1 cellular context compared by ENCODE assay signal in the genomic region with DNA sequence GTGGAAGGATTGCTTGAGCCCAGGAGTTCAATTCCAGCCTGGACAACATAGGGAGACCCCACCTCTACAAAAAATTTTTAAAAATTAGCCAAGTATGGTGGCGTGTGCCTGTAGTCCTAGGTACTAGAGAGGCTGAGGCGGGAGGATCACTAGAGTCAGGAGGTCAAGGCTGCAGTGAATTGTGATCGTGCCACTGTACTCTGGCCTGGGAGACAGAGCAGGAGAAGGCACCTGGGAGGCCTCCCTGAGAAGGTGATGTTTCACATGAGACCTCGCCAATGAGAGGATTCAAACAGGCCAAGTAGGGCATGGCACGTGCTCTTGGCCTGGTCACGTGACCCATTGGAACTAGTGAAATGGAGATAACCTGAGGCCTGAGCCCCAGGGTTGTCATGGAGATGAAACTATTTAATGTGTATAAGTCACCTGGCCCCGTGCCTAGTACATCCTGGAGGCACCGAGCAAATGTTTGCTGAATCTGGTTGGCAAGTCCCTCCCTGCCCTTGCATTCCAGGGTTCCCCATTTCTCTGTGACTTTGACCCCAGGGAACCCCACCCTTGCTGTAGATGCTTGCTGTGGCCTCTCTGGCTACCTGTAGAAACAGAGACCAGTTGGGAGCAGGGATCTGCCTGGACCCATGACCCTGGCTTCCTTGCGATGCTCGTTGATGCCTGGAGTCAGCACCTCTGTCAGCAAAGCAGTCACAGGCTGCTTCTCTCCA.
TF ChIP-seq lines count a peak whose summit lies in the region.

No MANE protein-coding gene starts in this region.

TF ChIP-seq in HepG2, 621 proteins besides CTCF, POLR2A, EP300 and RAD21 (continued from another document and continues in another):
- TF ChIP-seq ZNF142 (CRISPR knock-in tag; IDR thresholded peaks at IDR 0.05) = peak; percentile 90; the same call in 1 of the 2 replicates
- TF ChIP-seq, protein P1, sequence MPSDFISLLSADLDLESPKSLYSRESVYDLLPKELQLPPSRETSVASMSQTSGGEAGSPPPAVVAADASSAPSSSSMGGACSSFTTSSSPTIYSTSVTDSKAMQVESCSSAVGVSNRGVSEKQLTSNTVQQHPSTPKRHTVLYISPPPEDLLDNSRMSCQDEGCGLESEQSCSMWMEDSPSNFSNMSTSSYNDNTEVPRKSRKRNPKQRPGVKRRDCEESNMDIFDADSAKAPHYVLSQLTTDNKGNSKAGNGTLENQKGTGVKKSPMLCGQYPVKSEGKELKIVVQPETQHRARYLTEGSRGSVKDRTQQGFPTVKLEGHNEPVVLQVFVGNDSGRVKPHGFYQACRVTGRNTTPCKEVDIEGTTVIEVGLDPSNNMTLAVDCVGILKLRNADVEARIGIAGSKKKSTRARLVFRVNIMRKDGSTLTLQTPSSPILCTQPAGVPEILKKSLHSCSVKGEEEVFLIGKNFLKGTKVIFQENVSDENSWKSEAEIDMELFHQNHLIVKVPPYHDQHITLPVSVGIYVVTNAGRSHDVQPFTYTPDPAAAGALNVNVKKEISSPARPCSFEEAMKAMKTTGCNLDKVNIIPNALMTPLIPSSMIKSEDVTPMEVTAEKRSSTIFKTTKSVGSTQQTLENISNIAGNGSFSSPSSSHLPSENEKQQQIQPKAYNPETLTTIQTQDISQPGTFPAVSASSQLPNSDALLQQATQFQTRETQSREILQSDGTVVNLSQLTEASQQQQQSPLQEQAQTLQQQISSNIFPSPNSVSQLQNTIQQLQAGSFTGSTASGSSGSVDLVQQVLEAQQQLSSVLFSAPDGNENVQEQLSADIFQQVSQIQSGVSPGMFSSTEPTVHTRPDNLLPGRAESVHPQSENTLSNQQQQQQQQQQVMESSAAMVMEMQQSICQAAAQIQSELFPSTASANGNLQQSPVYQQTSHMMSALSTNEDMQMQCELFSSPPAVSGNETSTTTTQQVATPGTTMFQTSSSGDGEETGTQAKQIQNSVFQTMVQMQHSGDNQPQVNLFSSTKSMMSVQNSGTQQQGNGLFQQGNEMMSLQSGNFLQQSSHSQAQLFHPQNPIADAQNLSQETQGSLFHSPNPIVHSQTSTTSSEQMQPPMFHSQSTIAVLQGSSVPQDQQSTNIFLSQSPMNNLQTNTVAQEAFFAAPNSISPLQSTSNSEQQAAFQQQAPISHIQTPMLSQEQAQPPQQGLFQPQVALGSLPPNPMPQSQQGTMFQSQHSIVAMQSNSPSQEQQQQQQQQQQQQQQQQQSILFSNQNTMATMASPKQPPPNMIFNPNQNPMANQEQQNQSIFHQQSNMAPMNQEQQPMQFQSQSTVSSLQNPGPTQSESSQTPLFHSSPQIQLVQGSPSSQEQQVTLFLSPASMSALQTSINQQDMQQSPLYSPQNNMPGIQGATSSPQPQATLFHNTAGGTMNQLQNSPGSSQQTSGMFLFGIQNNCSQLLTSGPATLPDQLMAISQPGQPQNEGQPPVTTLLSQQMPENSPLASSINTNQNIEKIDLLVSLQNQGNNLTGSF (CRISPR knock-in tag; IDR thresholded peaks at IDR 0.05) = peak; percentile 95
- TF ChIP-seq ZSCAN29 (CRISPR knock-in tag; conservative IDR thresholded peaks at IDR 0.05) = peak; percentile 69; the same call in 1 of the 2 replicates
- peak; percentile 74 for TF ChIP-seq ONECUT2 (CRISPR knock-in tag; IDR thresholded peaks at IDR 0.05)
- peak; percentile 48; the same call in 1 of the 2 replicates for TF ChIP-seq KLF12 (CRISPR knock-in tag; IDR thresholded peaks at IDR 0.05; ENCODE audit: borderline replicate concordance)
- no peak for TF ChIP-seq ZFP41 (CRISPR knock-in tag; IDR thresholded peaks at IDR 0.05; ENCODE audit: borderline replicate concordance)
- 0 out of 2 replicates have a peak, but pooled peaks have one; percentile 7 for TF ChIP-seq KDM1A (CRISPR knock-in tag; IDR thresholded peaks at IDR 0.05)
- peak; percentile 84 for TF ChIP-seq NR0B2 (CRISPR knock-in tag; IDR thresholded peaks at IDR 0.05)
- TF ChIP-seq ARNTL (CRISPR knock-in tag; IDR thresholded peaks at IDR 0.05) = peak; percentile 97
- 0 out of 2 replicates have a peak, but pooled peaks have one; percentile 23 for TF ChIP-seq ZNF713 (CRISPR knock-in tag; IDR thresholded peaks at IDR 0.05)
- TF ChIP-seq JUND (CRISPR knock-in tag; IDR thresholded peaks at IDR 0.05) = peak; percentile 43; the same call in 1 of the 2 replicates
- TF ChIP-seq ZMYM4 (CRISPR knock-in tag; IDR thresholded peaks at IDR 0.05) = peak; percentile 95
- peak; percentile 90 for TF ChIP-seq NAIF1 (CRISPR knock-in tag; IDR thresholded peaks at IDR 0.05; ENCODE audit: borderline replicate concordance)
- TF ChIP-seq SP1 (IDR thresholded peaks at IDR 0.05) = no peak
- TF ChIP-seq SP1 (CRISPR knock-in tag; IDR thresholded peaks at IDR 0.05) = no peak
- no peak for TF ChIP-seq SRSF1 (optimal IDR thresholded peaks at IDR 0.05; ENCODE audit: low read depth, low read length)
- TF ChIP-seq KDM6A (CRISPR knock-in tag; IDR thresholded peaks at IDR 0.05; ENCODE audit: low read depth) = peak; percentile 83
- TF ChIP-seq ZNF446 (CRISPR knock-in tag; IDR thresholded peaks at IDR 0.05) = no peak
- peak; percentile 83; the same call in 1 of the 2 replicates for TF ChIP-seq ZNF839 (CRISPR knock-in tag; IDR thresholded peaks at IDR 0.05; ENCODE audit: borderline replicate concordance)
- TF ChIP-seq ZMAT3 (CRISPR knock-in tag; conservative IDR thresholded peaks at IDR 0.05) = peak; percentile 94
- TF ChIP-seq REST (IDR thresholded peaks at IDR 0.05; ENCODE audit: borderline replicate concordance in 1 of 2, low read depth in 1 of 2, low read length in 2 of 2) = 0 out of 4 replicates have a peak, but pooled peaks of 1 of the 2 experiments have one; percentile 49
- peak; percentile 84; the same call in 1 of the 2 replicates for TF ChIP-seq ZNF362 (CRISPR knock-in tag; IDR thresholded peaks at IDR 0.05; ENCODE audit: borderline replicate concordance)
- TF ChIP-seq, protein P2, sequence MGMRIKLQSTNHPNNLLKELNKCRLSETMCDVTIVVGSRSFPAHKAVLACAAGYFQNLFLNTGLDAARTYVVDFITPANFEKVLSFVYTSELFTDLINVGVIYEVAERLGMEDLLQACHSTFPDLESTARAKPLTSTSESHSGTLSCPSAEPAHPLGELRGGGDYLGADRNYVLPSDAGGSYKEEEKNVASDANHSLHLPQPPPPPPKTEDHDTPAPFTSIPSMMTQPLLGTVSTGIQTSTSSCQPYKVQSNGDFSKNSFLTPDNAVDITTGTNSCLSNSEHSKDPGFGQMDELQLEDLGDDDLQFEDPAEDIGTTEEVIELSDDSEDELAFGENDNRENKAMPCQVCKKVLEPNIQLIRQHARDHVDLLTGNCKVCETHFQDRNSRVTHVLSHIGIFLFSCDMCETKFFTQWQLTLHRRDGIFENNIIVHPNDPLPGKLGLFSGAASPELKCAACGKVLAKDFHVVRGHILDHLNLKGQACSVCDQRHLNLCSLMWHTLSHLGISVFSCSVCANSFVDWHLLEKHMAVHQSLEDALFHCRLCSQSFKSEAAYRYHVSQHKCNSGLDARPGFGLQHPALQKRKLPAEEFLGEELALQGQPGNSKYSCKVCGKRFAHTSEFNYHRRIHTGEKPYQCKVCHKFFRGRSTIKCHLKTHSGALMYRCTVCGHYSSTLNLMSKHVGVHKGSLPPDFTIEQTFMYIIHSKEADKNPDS (CRISPR knock-in tag; IDR thresholded peaks at IDR 0.05) = no peak; the same call in 1 of the 2 replicates
- TF ChIP-seq DZIP1 (CRISPR knock-in tag; IDR thresholded peaks at IDR 0.05) = peak; percentile 69; the same call in 1 of the 2 replicates
- no peak; the same call in 1 of the 2 replicates for TF ChIP-seq ZNF788 (CRISPR knock-in tag; IDR thresholded peaks at IDR 0.05; ENCODE audit: borderline replicate concordance)
